ENCODE assay signal across 23 cellular contexts in genomic region chr1:98364544-98364943, GRCh38.
"Had no signal": no experiment of that assay in that cellular context is flagged by ENCODE, and none has a peak within 500 bp of the region (broad histone marks: within the 10 kb centered on the region; RNA-seq: fewer than 3 reads in every experiment).

No MANE protein-coding gene starts in this region.

- H3K4me1 ChIP-seq: lower lobe of right lung, psoas muscle, sigmoid colon, stomach, thyroid gland had no signal

- H3K27me3 ChIP-seq: ovary, sigmoid colon, thyroid gland had no signal

- H3K9me3 ChIP-seq: lower lobe of right lung, ovary, psoas muscle, sigmoid colon, stomach, thyroid gland had no signal

- ATAC-seq: effector memory CD8-positive, alpha-beta T cell; left colon; left ventricle myocardium superior; lower lobe of right lung; naive thymus-derived CD8-positive, alpha-beta T cell; psoas muscle; right cardiac atrium; stimulated activated effector memory CD8-positive, alpha-beta T cell treated with anti-CD3 and anti-CD28 coated beads, Interleukin-12 subunit alpha, Interleukin-12 subunit beta, amount 100 ng/mL, for 72 hours had no signal

- H3K36me3 ChIP-seq: lower lobe of right lung, ovary, sigmoid colon, stomach, thyroid gland had no signal

- H3K27ac ChIP-seq: lower lobe of right lung, ovary, psoas muscle, sigmoid colon, stomach, thyroid gland had no signal

- H3K4me3 ChIP-seq: lower lobe of right lung, ovary, psoas muscle, sigmoid colon, stomach, thyroid gland had no signal

- DNase-seq: effector memory CD8-positive, alpha-beta T cell; hypothalamus; immature natural killer cell; islet precursor cell; kidney glomerular epithelial cell; left colon; left ventricle myocardium superior; lower lobe of right lung; naive thymus-derived CD8-positive, alpha-beta T cell; nephron progenitor cell; occipital lobe; ovary; posterior cingulate gyrus; psoas muscle; right cardiac atrium; sigmoid colon; stimulated activated CD4-positive, alpha-beta T cell treated with anti-CD3 and anti-CD28 coated beads, Interleukin-2, amount 100 ng/mL, for 24 hours; stimulated activated CD4-positive, alpha-beta T cell treated with anti-CD3 and anti-CD28 coated beads, Interleukin-4, amount 100 ng/mL, for 24 hours; stimulated activated naive CD4-positive, alpha-beta T cell treated with Interleukin-2 at 50 U/mL for 16 hours; stomach; thyroid gland; trophoblast cell had no signal
